10 cellular contexts compared by ENCODE assay signal in genomic region chr1:145232874-145233630, GRCh38. TPM values are rescaled to one million over a fixed set of nuclear protein-coding genes. Genes with fewer than 3 reads are reported as not detected.
DNase-seq lines count a peak whose midpoint lies in the region; ATAC-seq and TF ChIP-seq lines count a peak whose summit lies in the region.
"Not testable (repeated sequence)": the region's sequence is repeated elsewhere in the genome, so short reads cannot be mapped to it uniquely, and the experiment has no call there.
"Had no signal": no experiment of that assay in that cellular context is flagged by ENCODE, and none has a peak within 500 bp of the region (broad histone marks: within the 10 kb centered on the region; RNA-seq: fewer than 3 reads in every experiment).

No MANE protein-coding gene starts in this region.

- H4K20me1 ChIP-seq in DOHH2 (ENCODE audit: control insufficient read depth, insufficient read depth, low read depth, low read length): not testable (repeated sequence)

- peak overlapping the region; percentile 64 for H3K4me3 Mint-ChIP-seq in activated CD4-positive, alpha-beta T cell treated with anti-CD3 and anti-CD28 coated beads, Interleukin-2, amount 10 ng/mL, durations not matched to agents 24 days and 14 days
- peak overlapping the region; percentile 66 for H3K4me3 Mint-ChIP-seq in activated naive CD4-positive, alpha-beta T cell treated with anti-CD3 and anti-CD28 coated beads for 36 hours
- peak overlapping the region; percentile 52 for H3K4me3 Mint-ChIP-seq in type B pancreatic cell

- DNase-seq in NCI-H748 (lab: John Stamatoyannopoulos, UW; ENCODE audit: unreplicated experiment): peak; percentile 2
- DNase-seq in activated CD4-positive, alpha-beta T cell treated with anti-CD3 and anti-CD28 coated beads, Interleukin-2, amount 10 ng/mL, durations not matched to agents 24 days and 14 days: peak; percentile 65
- DNase-seq in activated naive CD4-positive, alpha-beta T cell treated with anti-CD3 and anti-CD28 coated beads for 36 hours: peak; percentile 21
- not testable (repeated sequence) for DNase-seq in left colon; type B pancreatic cell (ENCODE audit: extremely low spot score, unreplicated experiment)
- peak; percentile 49 for DNase-seq in retina

- not testable (repeated sequence) for H3K27ac ChIP-seq in DOHH2 (ENCODE audit: low read depth, low read length)

- not testable (repeated sequence) for TF ChIP-seq CTCF in DOHH2 (IDR thresholded peaks at IDR 0.05; ENCODE audit: low read depth, low read length, poor library complexity, severe bottlenecking); type B pancreatic cell (conservative IDR thresholded peaks at IDR 0.05)

- H3K4me2 ChIP-seq in DOHH2 (ENCODE audit: low read length): peak overlapping the region; percentile 16; the same call in 1 of the 2 replicates

- ATAC-seq in esophagus mucosa (peak; percentile 22), left colon (peak; percentile 44)

- not testable (repeated sequence) for H3F3A ChIP-seq in DOHH2 (ENCODE audit: control insufficient read depth, insufficient read depth)

- H3K9me3 ChIP-seq in DOHH2 (ENCODE audit: control insufficient read depth, insufficient read depth, low read length): not testable (repeated sequence)

- H3K4me3 ChIP-seq in DOHH2 (ENCODE audit: low read length): not testable (repeated sequence)

- not testable (repeated sequence) for H3K36me3 Mint-ChIP-seq in activated CD4-positive, alpha-beta T cell treated with anti-CD3 and anti-CD28 coated beads, Interleukin-2, amount 10 ng/mL, durations not matched to agents 24 days and 14 days (ENCODE audit: low read depth); activated naive CD4-positive, alpha-beta T cell treated with anti-CD3 and anti-CD28 coated beads for 36 hours (ENCODE audit: low read depth); type B pancreatic cell

- H3K4me1 ChIP-seq in DOHH2 (ENCODE audit: control insufficient read depth, low read length): not testable (repeated sequence)

- H3K9me3 Mint-ChIP-seq in activated CD4-positive, alpha-beta T cell treated with anti-CD3 and anti-CD28 coated beads, Interleukin-2, amount 10 ng/mL, durations not matched to agents 24 days and 14 days; activated naive CD4-positive, alpha-beta T cell treated with anti-CD3 and anti-CD28 coated beads for 36 hours; type B pancreatic cell: not testable (repeated sequence)

- intact Hi-C loops in activated CD4-positive, alpha-beta T cell treated with anti-CD3 and anti-CD28 coated beads, Interleukin-2, amount 10 ng/mL, durations not matched to agents 24 days and 14 days (cut with micrococcal nuclease); activated naive CD4-positive, alpha-beta T cell treated with anti-CD3 and anti-CD28 coated beads for 36 hours (cut with micrococcal nuclease); left colon (cut with DNase I, micrococcal nuclease): not testable (repeated sequence)

- not testable (repeated sequence) for H3K36me3 ChIP-seq in DOHH2 (ENCODE audit: control insufficient read depth, low read length)

- not testable (repeated sequence) for H3K27me3 Mint-ChIP-seq in activated CD4-positive, alpha-beta T cell treated with anti-CD3 and anti-CD28 coated beads, Interleukin-2, amount 10 ng/mL, durations not matched to agents 24 days and 14 days; activated naive CD4-positive, alpha-beta T cell treated with anti-CD3 and anti-CD28 coated beads for 36 hours (ENCODE audit: low read depth); type B pancreatic cell

- H3K9me2 ChIP-seq in DOHH2 (replicated peaks; ENCODE audit: control insufficient read depth, low read length): not testable (repeated sequence)

- H3K27ac Mint-ChIP-seq in activated CD4-positive, alpha-beta T cell treated with anti-CD3 and anti-CD28 coated beads, Interleukin-2, amount 10 ng/mL, durations not matched to agents 24 days and 14 days; type B pancreatic cell: not testable (repeated sequence)
- peak overlapping the region; percentile 66 for H3K27ac Mint-ChIP-seq in activated naive CD4-positive, alpha-beta T cell treated with anti-CD3 and anti-CD28 coated beads for 36 hours

- not testable (repeated sequence) for H3K4me1 Mint-ChIP-seq in activated CD4-positive, alpha-beta T cell treated with anti-CD3 and anti-CD28 coated beads, Interleukin-2, amount 10 ng/mL, durations not matched to agents 24 days and 14 days; type B pancreatic cell (ENCODE audit: unreplicated experiment)
- peaks cover 15% of the 10 kb centered on the region for H3K4me1 Mint-ChIP-seq in activated naive CD4-positive, alpha-beta T cell treated with anti-CD3 and anti-CD28 coated beads for 36 hours (ENCODE audit: low read depth)

- CTCF ChIA-PET in activated naive CD4-positive, alpha-beta T cell treated with anti-CD3 and anti-CD28 coated beads for 36 hours (lab: Charles Lee): not testable (repeated sequence)

- not testable (repeated sequence) for H3K27me3 ChIP-seq in DOHH2 (ENCODE audit: control insufficient read depth, low read length)

- not testable (repeated sequence) for H3K79me2 ChIP-seq in DOHH2 (ENCODE audit: control insufficient read depth, low read length)

RNA-seq across cellular contexts. Expression of gene PPIAL4D, which starts 8.9 kb away (rescaled TPM):
- total RNA-seq in activated CD4-positive, alpha-beta T cell treated with anti-CD3 and anti-CD28 coated beads, Interleukin-2, amount 10 ng/mL, durations not matched to agents 24 days and 14 days: not detected in 2 replicates
- total RNA-seq in activated naive CD4-positive, alpha-beta T cell treated with anti-CD3 and anti-CD28 coated beads for 36 hours: not detected
- not detected for total RNA-seq in esophagus mucosa
- not detected for total RNA-seq in left colon
- not detected in 2 replicates for total RNA-seq in type B pancreatic cell (ENCODE audit: low replicate concordance)
- total RNA-seq: gastrocnemius medialis, osteocyte had no signal
